ENCODE assay signal across 15 cellular contexts in genomic region chr11:32400670-32401369, GRCh38. TPM values are rescaled to one million over a fixed set of nuclear protein-coding genes. Genes with fewer than 3 reads are reported as not detected.
A peak's percentile ranks its signal among the peaks of the same experiment; 100 is the strongest.
DNase-seq lines count a peak whose midpoint lies in the region; ATAC-seq and TF ChIP-seq lines count a peak whose summit lies in the region.
"Had no signal": no experiment of that assay in that cellular context is flagged by ENCODE, and none has a peak within 500 bp of the region (broad histone marks: within the 10 kb centered on the region; RNA-seq: fewer than 3 reads in every experiment).

No MANE protein-coding gene starts in this region.

- H2AFZ ChIP-seq in MM.1S (ENCODE audit: low read length): no peak overlapping the region

- no peaks in the 10 kb centered on the region for H3K4me1 ChIP-seq in MM.1S (ENCODE audit: low read length)
- H3K4me1 ChIP-seq: BE2C had no signal

- H4K20me1 ChIP-seq in MM.1S (ENCODE audit: insufficient read depth, low read length): no peaks in the 10 kb centered on the region

- H3F3A ChIP-seq in MM.1S (ENCODE audit: insufficient read depth, low read length): no peaks in the 10 kb centered on the region

- TF ChIP-seq CTCF in fibroblast of pulmonary artery (IDR thresholded peaks at IDR 0.05; ENCODE audit: low read length, missing control alignments): no peak
- no peak for TF ChIP-seq CTCF in MM.1S (IDR thresholded peaks at IDR 0.05; ENCODE audit: low read length)

- no peak overlapping the region for H3K9ac ChIP-seq in MM.1S (ENCODE audit: low read length)

- no peak overlapping the region for H3K4me3 ChIP-seq in fibroblast of pulmonary artery (replicated peaks; ENCODE audit: low read depth, low read length)
- no peak overlapping the region for H3K4me3 ChIP-seq in MM.1S (ENCODE audit: low read length)

- H3K4me2 ChIP-seq in MM.1S (ENCODE audit: low read depth, low read length): no peak overlapping the region

- H3K36me3 ChIP-seq in MM.1S (replicated peaks; ENCODE audit: insufficient read depth, low read length): no peaks in the 10 kb centered on the region
- H3K36me3 ChIP-seq: BE2C had no signal

- no peak overlapping the region for H3K27ac ChIP-seq in MM.1S (ENCODE audit: low read length)
- H3K27ac ChIP-seq: 22Rv1 had no signal

- intact Hi-C loops in left cardiac atrium (cut with DNase I) (no loop called here), cardiac septum (cut with DNase I) (no loop called here), posterior vena cava (cut with DNase I) (no loop called here)

- no peaks in the 10 kb centered on the region for H3K9me2 ChIP-seq in MM.1S (replicated peaks; ENCODE audit: insufficient read depth, low read length)

- H3K9me3 ChIP-seq in MM.1S (replicated peaks; ENCODE audit: insufficient read depth, low read length): no peaks in the 10 kb centered on the region
- H3K9me3 ChIP-seq: BE2C had no signal

- no peaks in the 10 kb centered on the region for H3K79me2 ChIP-seq in MM.1S (ENCODE audit: low read length)

- ATAC-seq in left cardiac atrium: peak; percentile 12 to 27
- no peak for ATAC-seq in HG02763 (IDR thresholded peaks at IDR 0.05; ENCODE audit: unreplicated experiment)
- ATAC-seq: CD8-positive, alpha-beta T cell had no signal

- no peaks in the 10 kb centered on the region for H3K27me3 ChIP-seq in MM.1S (replicated peaks; ENCODE audit: insufficient read depth, low read length)
- H3K27me3 ChIP-seq: BE2C had no signal

- no peak for DNase-seq in left cardiac atrium
- no peak for DNase-seq in cardiac septum (ENCODE audit: low spot score)
- peak; percentile 16 for DNase-seq in SKM-1 (lab: John Stamatoyannopoulos, UW; ENCODE audit: unreplicated experiment)
- peak; percentile 78 for DNase-seq in fibroblast of pulmonary artery (ENCODE audit: low read depth)
- no peak for DNase-seq in MM.1S
- DNase-seq in activated CD8-positive, alpha-beta memory T cell treated with anti-CD3 and anti-CD28 coated beads for 24 hours: no peak
- DNase-seq in posterior vena cava (ENCODE audit: low spot score): no peak
- DNase-seq: BE2C; CD8-positive, alpha-beta T cell; NCI-H1048; NCI-H1436 treated with DMSO at 0.1 percent for 48 hours; NCI-H2081; NCI-H82 had no signal

RNA-seq across cellular contexts. Expression of gene WT1, which starts 34.5 kb away (rescaled TPM):
- total RNA-seq in left cardiac atrium (1 to 10 TPM; 4.2 to 4.5 TPM), cardiac septum (2.3 TPM), posterior vena cava (1 to 10 TPM; 1.4 to 3.4 TPM)
- total RNA-seq: CD8-positive, alpha-beta T cell had no signal

Comparison
In these comparisons a context has a peak if more than half of its experiments do, and no peak if none do; other contexts are left out.
1. DNase-seq: peak in SKM-1 (single experiment) and fibroblast of pulmonary artery (single experiment); none in left cardiac atrium (single experiment), cardiac septum (single experiment), MM.1S (single experiment), activated CD8-positive, alpha-beta memory T cell treated with anti-CD3 and anti-CD28 coated beads for 24 hours (single experiment) and posterior vena cava (single experiment).